In genomic region chr14:29927596-29928341, GRCh38 we compare ENCODE assay signal across 7 cellular contexts. TPM values are rescaled to one million over a fixed set of nuclear protein-coding genes. Genes with fewer than 3 reads are reported as not detected.
A peak's percentile ranks its signal among the peaks of the same experiment; 100 is the strongest.
DNase-seq lines count a peak whose midpoint lies in the region; ATAC-seq and TF ChIP-seq lines count a peak whose summit lies in the region.

Gene PRKD1 (minus strand): TSS chr14:29927847.

- no peak for TF ChIP-seq CTCF in GM06990 (IDR thresholded peaks at IDR 0.05; ENCODE audit: insufficient read depth, low read length, poor library complexity, severe bottlenecking)
- TF ChIP-seq CTCF in body of pancreas (IDR thresholded peaks at IDR 0.05) = peak in 6 of 7 experiments; percentile 4 to 37 (median 28)

- intact Hi-C loops in body of pancreas (cut with DNase I) = no loop called here

- H3K4me1 ChIP-seq in body of pancreas (peaks cover 17% of the 10 kb centered on the region), iPS DF 6.9 (ENCODE audit: control insufficient read depth, insufficient read depth, low read length) (peaks cover 8% of the 10 kb centered on the region)

- H3K4me3 ChIP-seq in GM06990 (replicated peaks; ENCODE audit: low read depth, low read length) = no peak within 1 kb of the TSS
- peak within 1 kb of the TSS; percentile 14 to 26 for H3K4me3 ChIP-seq in body of pancreas
- peak within 1 kb of the TSS; percentile 54 for H3K4me3 ChIP-seq in iPS DF 6.9 (ENCODE audit: low read length)

- peak; percentile 86 for ATAC-seq in body of pancreas

- H3K27ac ChIP-seq in body of pancreas (peak within 1 kb of the TSS; percentile 13 to 81 (median 71)), iPS DF 6.9 (ENCODE audit: low read length) (no peak within 1 kb of the TSS)

- H3K9me3 ChIP-seq in body of pancreas (no peaks in the 10 kb centered on the region), iPS DF 6.9 (ENCODE audit: control insufficient read depth, insufficient read depth, low read length) (no peaks in the 10 kb centered on the region)

- peak in 2 of 3 donors; percentile 41 to 44 for TF ChIP-seq POLR2A in body of pancreas (IDR thresholded peaks at IDR 0.05)

- H3K27me3 ChIP-seq in GM06990 (replicated peaks; ENCODE audit: control insufficient read depth, insufficient read depth, low read length) (no peaks in the 10 kb centered on the region), body of pancreas (no peaks in the 10 kb centered on the region), iPS DF 6.9 (ENCODE audit: control insufficient read depth, insufficient read depth, low read length) (peaks cover 8% of the 10 kb centered on the region)

- H3K36me3 ChIP-seq in GM06990 (ENCODE audit: control insufficient read depth, insufficient read depth, low read length) (no peaks in the 10 kb centered on the region), body of pancreas (replicated peaks in 1 of 2; ENCODE audit: insufficient read depth in 1 of 2, low read depth in 2 of 2) (no peaks in the 10 kb centered on the region), iPS DF 6.9 (ENCODE audit: control insufficient read depth, insufficient read depth, low read length) (no peaks in the 10 kb centered on the region)

- DNase-seq in GM06990 (ENCODE audit: extremely low read depth, insufficient read length) (peak; percentile 3), H4 (ENCODE audit: low spot score) (peak; percentile 42), NCI-H2171 (lab: John Stamatoyannopoulos, UW) (peak; percentile 60), body of pancreas (peak; percentile 66 to 79 (median 70)), iPS DF 6.9 (ENCODE audit: low read depth, low spot score) (no peak), putamen (ENCODE audit: low spot score) (peak; percentile 71)
- DNase-seq in stimulated activated CD4-positive, alpha-beta T cell treated with anti-CD3 and anti-CD28 coated beads, Interleukin-12 subunit alpha, Interleukin-12 subunit beta, amount 100 ng/mL, for 4 hours = no peak

- WGBS in body of pancreas, 2 donors = 2 to 6% methylated on average over 18 to 56 of the region's 75 CpGs
- no CpG with 5 or more reads among the region's 75 CpGs for WGBS in iPS DF 6.9 (ENCODE audit: insufficient coverage, insufficient read length)

RNA-seq across cellular contexts. Expression of gene PRKD1, which starts in this region (rescaled TPM):
- total RNA-seq in H4 (2014; rRNA removed; shearing (Covaris generic)) = 4.1 and 4.4 TPM in 2 replicates
- 10 to 100 TPM in 1 of 2 donors, 1 to 10 TPM in 1; 5.3 to 14.8 TPM for total RNA-seq in body of pancreas

Comparison
In these comparisons a context has a peak if more than half of its experiments do, and no peak if none do; other contexts are left out.
1. DNase-seq: peak in GM06990 (single experiment), H4 (single experiment), NCI-H2171 (single experiment), body of pancreas (4 of 4) and putamen (single experiment); none in iPS DF 6.9 (single experiment) and stimulated activated CD4-positive, alpha-beta T cell treated with anti-CD3 and anti-CD28 coated beads, Interleukin-12 subunit alpha, Interleukin-12 subunit beta, amount 100 ng/mL, for 4 hours (single experiment).